Comparison of ENCODE assay signal across 26 cellular contexts in the genomic region with DNA sequence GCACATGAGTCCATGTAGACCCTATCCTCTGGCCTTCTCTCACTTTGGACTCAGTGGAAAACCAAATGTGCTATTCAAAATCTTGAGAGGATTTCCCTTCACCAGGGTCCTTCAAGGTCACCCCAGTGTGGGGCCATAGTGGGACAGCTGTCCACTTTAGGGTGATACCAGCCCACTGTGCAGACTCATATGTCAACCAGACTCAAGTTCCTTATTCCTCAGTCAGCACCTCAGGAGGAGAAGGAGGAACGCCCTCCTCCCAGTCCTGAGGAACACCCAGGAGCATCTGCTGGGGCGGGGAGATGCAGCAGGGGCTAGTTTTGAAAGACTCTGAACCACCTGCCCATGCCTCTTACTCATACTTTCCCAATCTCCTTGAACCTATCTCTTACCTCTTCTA.
DNase-seq lines count a peak whose midpoint lies in the region; ATAC-seq and TF ChIP-seq lines count a peak whose summit lies in the region.
"Had no signal": no experiment of that assay in that cellular context is flagged by ENCODE, and none has a peak within 500 bp of the region (broad histone marks: within the 10 kb centered on the region; RNA-seq: fewer than 3 reads in every experiment).

No MANE protein-coding gene starts in this region.

- TF ChIP-seq CTCF in right atrium auricular region (IDR thresholded peaks at IDR 0.05), result no peak

- intact Hi-C loops in cardiac septum (cut with DNase I) (loop anchor here (5.0 to 10.0 kb wide), 4 partner anchors 140 to 1145 kb away; partner anchors contain the start of gene PTPRU), sciatic nerve (cut with DNase I) (loop anchor here (10.0 kb wide), 1 partner anchor 1148 kb away; the partner anchor contains the start of genes MECR and PTPRU)

- H3K4me3 ChIP-seq in right atrium auricular region, result no peak overlapping the region
- H3K4me3 ChIP-seq: GM12878, K562, SJCRH30 had no signal

- peak; percentile 12 for DNase-seq in cardiac septum (ENCODE audit: low spot score)
- DNase-seq in right atrium auricular region (ENCODE audit: low spot score), result no peak
- peak; percentile 12 for DNase-seq in islet precursor cell
- DNase-seq in sciatic nerve (ENCODE audit: low spot score), result peak; percentile 21
- DNase-seq in DMS114 treated with DMSO at 0.1 percent for 48 hours (lab: John Stamatoyannopoulos, UW; ENCODE audit: unreplicated experiment), result no peak
- DNase-seq in dermis blood vessel endothelial cell, result no peak
- DNase-seq: Caco-2; CD8-positive, alpha-beta T cell; DMS79; EL; GDM1; HCEC 1CT; Kasumi-1; NCI-H1092 treated with DMSO at 0.1 percent for 48 hours; NCI-H1436 treated with DMSO at 0.1 percent for 48 hours; NCI-H446; NCI-H524 treated with DMSO at 0.1 percent for 48 hours; NCI-H82; NK-92 treated with Interleukin-12 subunit alpha and Interleukin-12 subunit beta, amount 100 ng/mL, for 24 hours; PC-3; SJCRH30 had no signal

- H3K9me3 ChIP-seq in right atrium auricular region, result no peaks in the 10 kb centered on the region
- H3K9me3 ChIP-seq: Caco-2, SJCRH30 had no signal

- no peaks in the 10 kb centered on the region for H3K36me3 ChIP-seq in right atrium auricular region
- H3K36me3 ChIP-seq: SJCRH30 had no signal

- H3K4me1 ChIP-seq in right atrium auricular region, result peaks cover 0 to 6% of the 10 kb centered on the region in 2 donors
- H3K4me1 ChIP-seq: Caco-2 had no signal

- no peak overlapping the region for H3K27ac ChIP-seq in right atrium auricular region
- H3K27ac ChIP-seq: C4-2B, SJCRH30 had no signal

- ATAC-seq in sciatic nerve, result no peak
- ATAC-seq in GM18858 (IDR thresholded peaks at IDR 0.05; ENCODE audit: unreplicated experiment), result no peak
- ATAC-seq: CD8-positive, alpha-beta T cell; GM12878; K562; PC-3; Right ventricle myocardium inferior had no signal

- no peaks in the 10 kb centered on the region for H3K27me3 ChIP-seq in right atrium auricular region

Comparison
In these comparisons a context has a peak if more than half of its experiments do, and no peak if none do; other contexts are left out.
1. DNase-seq: peak in cardiac septum (single experiment), islet precursor cell (single experiment) and sciatic nerve (single experiment); none in right atrium auricular region (single experiment), DMS114 treated with DMSO at 0.1 percent for 48 hours (single experiment) and dermis blood vessel endothelial cell (single experiment).